In the genomic region with DNA sequence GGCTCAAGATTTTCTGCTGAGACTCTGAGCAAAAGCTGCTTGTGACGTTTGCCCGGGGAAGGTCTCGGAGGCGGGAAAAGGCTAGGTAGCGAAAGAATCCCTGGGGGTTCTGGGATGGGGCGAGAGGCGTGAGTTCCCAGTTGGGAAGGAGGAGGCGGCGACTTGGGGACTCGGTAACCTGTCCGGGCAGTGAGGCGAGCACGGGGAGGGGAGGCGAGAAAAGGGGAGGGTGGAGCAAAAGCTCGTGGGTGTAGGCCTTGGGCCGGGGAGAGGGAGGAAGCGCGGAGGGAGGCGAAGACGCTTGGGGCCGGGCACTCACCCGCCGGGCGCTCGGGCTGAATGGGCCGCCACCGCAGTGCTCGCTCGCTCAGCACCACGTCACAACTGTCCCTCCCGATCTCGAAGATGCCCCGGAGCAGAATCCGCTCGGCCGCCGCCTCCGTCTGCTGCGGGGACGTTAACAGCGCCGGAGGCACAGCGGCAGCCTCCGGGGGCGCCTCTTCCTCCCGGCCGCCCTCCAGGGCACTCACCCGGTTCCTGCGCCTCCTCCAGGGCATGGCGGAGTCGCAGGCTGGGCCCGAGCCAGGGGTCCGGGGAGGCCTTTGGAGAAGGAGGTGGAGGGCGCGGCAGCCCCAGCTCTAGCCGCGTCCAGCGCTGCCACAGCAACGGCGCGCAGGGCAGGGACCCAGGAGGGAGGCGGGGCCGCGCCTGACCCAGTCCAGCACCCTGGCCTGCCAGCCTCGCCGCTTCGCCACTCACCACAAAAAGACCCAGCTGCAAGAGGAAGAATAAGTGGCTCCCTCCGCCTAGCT, we compare ENCODE assay signal across 8 cellular contexts. TPM values are rescaled to one million over a fixed set of nuclear protein-coding genes. Genes with fewer than 3 reads are reported as not detected.
DNase-seq lines count a peak whose midpoint lies in the region; ATAC-seq and TF ChIP-seq lines count a peak whose summit lies in the region.

A gene with protein sequence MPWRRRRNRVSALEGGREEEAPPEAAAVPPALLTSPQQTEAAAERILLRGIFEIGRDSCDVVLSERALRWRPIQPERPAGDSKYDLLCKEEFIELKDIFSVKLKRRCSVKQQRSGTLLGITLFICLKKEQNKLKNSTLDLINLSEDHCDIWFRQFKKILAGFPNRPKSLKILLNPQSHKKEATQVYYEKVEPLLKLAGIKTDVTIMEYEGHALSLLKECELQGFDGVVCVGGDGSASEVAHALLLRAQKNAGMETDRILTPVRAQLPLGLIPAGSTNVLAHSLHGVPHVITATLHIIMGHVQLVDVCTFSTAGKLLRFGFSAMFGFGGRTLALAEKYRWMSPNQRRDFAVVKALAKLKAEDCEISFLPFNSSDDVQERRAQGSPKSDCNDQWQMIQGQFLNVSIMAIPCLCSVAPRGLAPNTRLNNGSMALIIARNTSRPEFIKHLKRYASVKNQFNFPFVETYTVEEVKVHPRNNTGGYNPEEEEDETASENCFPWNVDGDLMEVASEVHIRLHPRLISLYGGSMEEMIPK (minus strand): TSS at position 656 of the 812 bp plus-strand sequence. CDS start 99 bp downstream, at position 557.

- no peaks in the 10 kb centered on the region for H4K20me1 ChIP-seq in SU-DHL-6 (ENCODE audit: low read depth, low read length)

- H2AFZ ChIP-seq in SU-DHL-6 (ENCODE audit: low read depth, low read length, severe bottlenecking), result peak within 1 kb of the TSS; percentile 36

- peak within 1 kb of the TSS; percentile 40 for H3K4me2 ChIP-seq in SU-DHL-6 (ENCODE audit: low read depth, low read length, poor library complexity, severe bottlenecking)

- peaks cover 14% of the 10 kb centered on the region for H3K4me1 Mint-ChIP-seq in endodermal cell

- H3K4me3 ChIP-seq in SU-DHL-6 (ENCODE audit: insufficient read depth, low read length, poor library complexity, severe bottlenecking) (peak within 1 kb of the TSS; percentile 40), endodermal cell (ENCODE audit: low read length) (peak within 1 kb of the TSS; percentile 80), mucosa of descending colon (no peak within 1 kb of the TSS), uterus (peak within 1 kb of the TSS; percentile 13 to 31)

- H3K36me3 ChIP-seq in SU-DHL-6 (ENCODE audit: low read length) (no peaks in the 10 kb centered on the region), endodermal cell (ENCODE audit: control insufficient read depth, insufficient read depth, low read length) (no peaks in the 10 kb centered on the region), mucosa of descending colon (ENCODE audit: low read depth) (no peaks in the 10 kb centered on the region), uterus (no peaks in the 10 kb centered on the region)

- peaks cover 2% of the 10 kb centered on the region for H3K4me1 ChIP-seq in endodermal cell (ENCODE audit: control insufficient read depth, insufficient read depth, low read length)
- H3K4me1 ChIP-seq in mucosa of descending colon (ENCODE audit: low read depth), result no peaks in the 10 kb centered on the region
- peaks cover 0 to 4% of the 10 kb centered on the region in 2 donors for H3K4me1 ChIP-seq in uterus

- intact Hi-C loops in mucosa of descending colon (cut with DNase I, micrococcal nuclease), result no loop called here
- intact Hi-C loops in uterus (cut with DNase I; ENCODE audit: low total_unique reads), result no loop called here

- no peak for TF ChIP-seq CTCF in SU-DHL-6 (IDR thresholded peaks at IDR 0.05; ENCODE audit: insufficient read depth, low read length, poor library complexity, severe bottlenecking)
- TF ChIP-seq CTCF in endodermal cell (conservative IDR thresholded peaks at IDR 0.05), result peak; percentile 53
- no peak for TF ChIP-seq CTCF in mucosa of descending colon (IDR thresholded peaks at IDR 0.05)
- no peak for TF ChIP-seq CTCF in uterus (IDR thresholded peaks at IDR 0.05)

- no peaks in the 10 kb centered on the region for H3K9me3 Mint-ChIP-seq in endodermal cell

- H3K9me2 ChIP-seq in SU-DHL-6 (replicated peaks; ENCODE audit: insufficient read depth, low read length), result no peaks in the 10 kb centered on the region

- H3K27ac ChIP-seq in SU-DHL-6 (ENCODE audit: low read depth, low read length), result no peak within 1 kb of the TSS
- no peak within 1 kb of the TSS for H3K27ac ChIP-seq in endodermal cell (ENCODE audit: low read depth, low read length)
- H3K27ac ChIP-seq in uterus, result no peak within 1 kb of the TSS

- no peak within 1 kb of the TSS for H3K27ac Mint-ChIP-seq in endodermal cell

- H3K9ac ChIP-seq in SU-DHL-6 (ENCODE audit: low read length) (peak within 1 kb of the TSS; percentile 25; the same call in 1 of the 2 replicates), endodermal cell (ENCODE audit: extremely low read depth, low read length, poor library complexity, severe bottlenecking) (no peak within 1 kb of the TSS)

- ATAC-seq in GM19463 (IDR thresholded peaks at IDR 0.05; ENCODE audit: unreplicated experiment) (peak; percentile 94), HG03442 (IDR thresholded peaks at IDR 0.05; ENCODE audit: unreplicated experiment) (peak; percentile 85), mucosa of descending colon (peak; percentile 82)

- WGBS in endodermal cell (ENCODE audit: insufficient coverage in 1 of 2, insufficient read length in 1 of 2), 2 experiments, result 0% methylated on average over 38 to 68 of the region's 68 CpGs

- peaks cover 93% of the 10 kb centered on the region for H3K27me3 Mint-ChIP-seq in endodermal cell (ENCODE audit: insufficient read depth)

- H3K36me3 Mint-ChIP-seq in endodermal cell (ENCODE audit: low read depth), result no peaks in the 10 kb centered on the region

- no peaks in the 10 kb centered on the region for H3K79me2 ChIP-seq in SU-DHL-6 (ENCODE audit: insufficient read depth, low read length)

- no peaks in the 10 kb centered on the region for H3F3A ChIP-seq in SU-DHL-6 (ENCODE audit: insufficient read depth)

- H3K9me3 ChIP-seq in SU-DHL-6 (ENCODE audit: insufficient read depth, low read length) (no peaks in the 10 kb centered on the region), endodermal cell (ENCODE audit: control insufficient read depth, low read length) (no peaks in the 10 kb centered on the region), mucosa of descending colon (no peaks in the 10 kb centered on the region), uterus (no peaks in the 10 kb centered on the region)

- H3K4me3 Mint-ChIP-seq in endodermal cell, result peak within 1 kb of the TSS; percentile 70

- H3K27me3 ChIP-seq in SU-DHL-6 (ENCODE audit: low read length) (no peaks in the 10 kb centered on the region), endodermal cell (ENCODE audit: control insufficient read depth, insufficient read depth, low read length, poor library complexity, severe bottlenecking) (peaks cover 89% of the 10 kb centered on the region), uterus (no peaks in the 10 kb centered on the region)

- TF ChIP-seq POLR2A in uterus (IDR thresholded peaks at IDR 0.05), result no peak

- DNase-seq in ELR (ENCODE audit: low read depth) (peak; percentile 65), endodermal cell (peak; percentile 92), mucosa of descending colon (peak; percentile 13 to 52 (median 48)), uterus (no peak), NK-92 (lab: John Stamatoyannopoulos, UW; ENCODE audit: unreplicated experiment) (no peak)

RNA-seq across cellular contexts. Expression of the gene that starts here (rescaled TPM):
- total RNA-seq in endodermal cell (under 1 TPM; 0.20 to 0.31 TPM), mucosa of descending colon (under 1 TPM in 1 of 3 donors, not detected in 2; 0.12 TPM), uterus (1 to 10 TPM in 2 of 4 donors, not detected in 2; 1.5 to 2.6 TPM)
- polyA plus RNA-seq in endodermal cell (2013, experiment 1 of 2), result 0.07 TPM
- polyA plus RNA-seq in endodermal cell (2013, experiment 2 of 2), result not detected

Comparison
In these comparisons a context has a peak if more than half of its experiments do, and no peak if none do; other contexts are left out.
1. Peak in DNase-seq and H3K4me3 ChIP-seq in endodermal cell; RNA of the gene not detected or under 1 TPM.
2. Peak in DNase-seq and ATAC-seq in mucosa of descending colon; RNA of the gene not detected or under 1 TPM.